ENCODE assay signal across 1 cellular context in genomic region chr9:96126321-96126881, GRCh38.
TF ChIP-seq lines count a peak whose summit lies in the region.

No MANE protein-coding gene starts in this region.

TF ChIP-seq in HepG2, 621 proteins besides CTCF, POLR2A, EP300 and RAD21 (continued from another document):
- TF ChIP-seq PBX2 (CRISPR knock-in tag; IDR thresholded peaks at IDR 0.05) (no peak), PHF8 (CRISPR knock-in tag; IDR thresholded peaks at IDR 0.05) (no peak), ZNF230 (CRISPR knock-in tag; IDR thresholded peaks at IDR 0.05) (no peak)
